23 cellular contexts compared by ENCODE assay signal in genomic region chr15:29099131-29099880, GRCh38.
"Had no signal": no experiment of that assay in that cellular context is flagged by ENCODE, and none has a peak within 500 bp of the region (broad histone marks: within the 10 kb centered on the region; RNA-seq: fewer than 3 reads in every experiment).

No MANE protein-coding gene starts in this region.

- H3K36me3 Mint-ChIP-seq: activated CD8-positive, alpha-beta memory T cell treated with anti-CD3 and anti-CD28 coated beads, Interleukin-2, amount 10 ng/mL, durations not matched to agents 7 days and 5 days; WTC11 had no signal

- H3K4me1 Mint-ChIP-seq: activated T-helper 17 cell treated with anti-CD3 and anti-CD28 coated beads, Interleukin-2, amount 50 U/mL, for 72 hours had no signal

- ATAC-seq: activated CD8-positive, alpha-beta memory T cell treated with anti-CD3 and anti-CD28 coated beads, Interleukin-2, amount 10 ng/mL, durations not matched to agents 7 days and 5 days; activated T-cell treated with anti-CD3 and anti-CD28 coated beads, Interleukin-2, amount 50 U/mL, for 4 hours; activated T-helper 17 cell treated with anti-CD3 and anti-CD28 coated beads, Interleukin-2, amount 50 U/mL, for 72 hours; SK-N-SH treated with all-trans-retinoic acid at 6 μM for 48 hours; WTC11 had no signal

- H3K27ac ChIP-seq: Peyer's patch, RWPE1, SJSA1 had no signal

- H3K27ac Mint-ChIP-seq: activated CD8-positive, alpha-beta memory T cell treated with anti-CD3 and anti-CD28 coated beads, Interleukin-2, amount 10 ng/mL, durations not matched to agents 7 days and 5 days; activated T-helper 17 cell treated with anti-CD3 and anti-CD28 coated beads, Interleukin-2, amount 50 U/mL, for 72 hours; T-helper 2 cell treated with Interferon-gamma antibody and Interleukin-4, amounts not matched to agents 5 μg/mL and 100 μg/mL, for 36 hours had no signal

- H3K27me3 ChIP-seq: Peyer's patch, SJSA1 had no signal

- H3K36me3 ChIP-seq: Peyer's patch had no signal

- H3K9me3 Mint-ChIP-seq: activated naive CD4-positive, alpha-beta T cell treated with anti-CD3 and anti-CD28 coated beads, Interleukin-2, amount 10 ng/mL, durations not matched to agents 7 days and 5 days; activated T-cell treated with anti-CD3 and anti-CD28 coated beads, Interleukin-2, amount 50 U/mL, for 4 hours; activated T-helper 17 cell treated with anti-CD3 and anti-CD28 coated beads, Interleukin-2, amount 50 U/mL, for 72 hours; T-helper 2 cell treated with Interferon-gamma antibody and Interleukin-4, amounts not matched to agents 5 μg/mL and 100 μg/mL, for 36 hours; WTC11 had no signal

- H3K27me3 Mint-ChIP-seq: activated CD8-positive, alpha-beta memory T cell treated with anti-CD3 and anti-CD28 coated beads, Interleukin-2, amount 10 ng/mL, durations not matched to agents 7 days and 5 days; activated naive CD4-positive, alpha-beta T cell treated with anti-CD3 and anti-CD28 coated beads, Interleukin-2, amount 10 ng/mL, durations not matched to agents 7 days and 5 days; activated T-helper 17 cell treated with anti-CD3 and anti-CD28 coated beads, Interleukin-2, amount 50 U/mL, for 72 hours had no signal

- H3K4me1 ChIP-seq: SJSA1 had no signal

- DNase-seq: activated CD4-positive, alpha-beta T cell treated with anti-CD3 and anti-CD28 coated beads for 48 hours; activated CD4-positive, alpha-beta T cell treated with anti-CD3 and anti-CD28 coated beads, Interleukin-2, amount 50 U/mL, for 4 hours; activated CD4-positive, CD25-positive, alpha-beta regulatory T cell treated with anti-CD3 and anti-CD28 coated beads, Interleukin-2, amount 50 U/mL, for 72 hours; activated CD8-positive, alpha-beta memory T cell treated with anti-CD3 and anti-CD28 coated beads, Interleukin-2, amount 10 ng/mL, durations not matched to agents 7 days and 5 days; activated gamma-delta T cell; activated naive CD4-positive, alpha-beta T cell treated with anti-CD3 and anti-CD28 coated beads, Interleukin-2, amount 10 ng/mL, durations not matched to agents 7 days and 5 days; activated T-cell treated with anti-CD3 and anti-CD28 coated beads, Interleukin-2, amount 50 U/mL, for 4 hours; central memory CD4-positive, alpha-beta T cell; MM.1S; NCI-H1105; NCI-H1436; NCI-H1694 treated with DMSO at 0.1 percent for 48 hours; NCI-H2081; NCI-H524; Peyer's patch; SHP77; SW 1271 had no signal

- H3K4me3 ChIP-seq: Peyer's patch, SJSA1 had no signal

- H3K4me3 Mint-ChIP-seq: activated CD8-positive, alpha-beta memory T cell treated with anti-CD3 and anti-CD28 coated beads, Interleukin-2, amount 10 ng/mL, durations not matched to agents 7 days and 5 days; activated naive CD4-positive, alpha-beta T cell treated with anti-CD3 and anti-CD28 coated beads, Interleukin-2, amount 10 ng/mL, durations not matched to agents 7 days and 5 days; activated T-cell treated with anti-CD3 and anti-CD28 coated beads, Interleukin-2, amount 50 U/mL, for 4 hours; activated T-helper 17 cell treated with anti-CD3 and anti-CD28 coated beads, Interleukin-2, amount 50 U/mL, for 72 hours; T-helper 2 cell treated with Interferon-gamma antibody and Interleukin-4, amounts not matched to agents 5 μg/mL and 100 μg/mL, for 36 hours; WTC11 had no signal

- H3K9me3 ChIP-seq: Peyer's patch, SJSA1 had no signal
